In the genomic region with DNA sequence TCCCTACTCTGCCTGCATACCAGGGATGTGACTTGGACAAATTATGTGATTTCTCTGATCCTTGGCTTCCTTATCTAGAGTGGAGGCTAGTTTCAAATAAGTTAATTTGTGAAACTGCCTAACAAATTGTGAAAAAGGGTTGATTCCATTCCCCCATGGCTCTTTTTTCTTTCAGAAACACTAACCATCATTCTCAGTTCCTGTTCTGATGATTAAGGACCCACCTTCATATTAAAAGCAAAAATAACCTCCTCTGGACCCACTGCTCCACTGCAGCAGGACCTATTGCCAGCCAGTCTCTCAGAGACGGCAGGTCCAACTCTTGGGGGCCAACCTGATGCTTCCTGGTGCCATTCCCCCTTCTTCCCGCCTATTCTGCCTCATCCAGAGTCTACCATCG, we compare ENCODE assay signal across 22 cellular contexts. TPM values are rescaled to one million over a fixed set of nuclear protein-coding genes. Genes with fewer than 3 reads are reported as not detected.
DNase-seq lines count a peak whose midpoint lies in the region; FAIRE-seq and TF ChIP-seq lines count a peak whose summit lies in the region.
"Had no signal": no experiment of that assay in that cellular context is flagged by ENCODE, and none has a peak within 500 bp of the region (broad histone marks: within the 10 kb centered on the region; RNA-seq: fewer than 3 reads in every experiment).

No MANE protein-coding gene starts in this region.

- H3K27me3 Mint-ChIP-seq in astrocyte (ENCODE audit: low read depth, unreplicated experiment), result no peaks in the 10 kb centered on the region

- H3K4me2 ChIP-seq in astrocyte (ENCODE audit: low read length) (no peak overlapping the region), neuronal stem cell (ENCODE audit: insufficient read depth, low read length, poor library complexity, severe bottlenecking) (no peak overlapping the region)
- H3K4me2 ChIP-seq: A549 had no signal

- H3K14ac ChIP-seq in neuronal stem cell (ENCODE audit: low read length), result no peak overlapping the region

- no peak overlapping the region for H3K4me3 Mint-ChIP-seq in astrocyte (ENCODE audit: unreplicated experiment)
- H3K4me3 Mint-ChIP-seq: CD4-positive, alpha-beta T cell had no signal

- no peaks in the 10 kb centered on the region for H4K20me1 ChIP-seq in astrocyte (ENCODE audit: insufficient read depth, low read length)

- H3K23ac ChIP-seq in neuronal stem cell (ENCODE audit: low read depth, low read length, poor library complexity), result no peak overlapping the region

- H3K4me3 ChIP-seq in astrocyte (ENCODE audit: insufficient read depth, low read depth, low read length) (no peak overlapping the region), neuronal stem cell (ENCODE audit: low read length in 2 of 2) (no peak overlapping the region), brain microvascular endothelial cell (ENCODE audit: low read depth, low read length) (no peak overlapping the region)
- H3K4me3 ChIP-seq: A549, GM23248 had no signal

- no CpG with 5 or more reads among the region's 3 CpGs for WGBS in neuronal stem cell (ENCODE audit: extremely low coverage in 2 of 2, insufficient read length in 2 of 2, insufficient replicate concordance in 1 of 2), 2 donors

- in situ Hi-C loops in brain microvascular endothelial cell (cut with HindIII; ENCODE audit: low pct_ligation_motif_present, low sequenced_read_pairs), result no loop called here

- H3K18ac ChIP-seq in neuronal stem cell (ENCODE audit: low read length), result peak overlapping the region; percentile 67

- DNase-seq in EH (ENCODE audit: low read depth), result peak; percentile 28
- no peak for DNase-seq in GM19239 (ENCODE audit: insufficient read length, low spot score)
- no peak for DNase-seq in astrocyte (ENCODE audit: low read depth)
- DNase-seq in neuronal stem cell (ENCODE audit: low spot score), result no peak
- DNase-seq in brain microvascular endothelial cell, result no peak
- DNase-seq in NCI-H146 treated with DMSO at 0.1 percent for 48 hours (lab: John Stamatoyannopoulos, UW; ENCODE audit: unreplicated experiment), result no peak
- DNase-seq in activated CD4-positive, alpha-beta T cell treated with anti-CD3 and anti-CD28 coated beads, Interleukin-2, amount 50 U/mL, for 4 hours, result no peak
- DNase-seq: AML-193; Caco-2; CD4-positive, alpha-beta T cell; GDM1; GM23248; H7; Karpas-422; KBM-7 had no signal

- H3K36me3 Mint-ChIP-seq in astrocyte (ENCODE audit: low read depth, unreplicated experiment), result no peaks in the 10 kb centered on the region
- H3K36me3 Mint-ChIP-seq: IgD-negative memory B cell had no signal

- H2AFZ ChIP-seq in astrocyte (ENCODE audit: low read depth, low read length), result no peak overlapping the region
- no peak overlapping the region for H2AFZ ChIP-seq in neuronal stem cell (ENCODE audit: low read length)
- H2AFZ ChIP-seq: GM23248 had no signal

- H2AK5ac ChIP-seq in neuronal stem cell (ENCODE audit: low read depth, low read length), result no peak overlapping the region

- H3K79me1 ChIP-seq in neuronal stem cell (ENCODE audit: low read depth, low read length), result no peaks in the 10 kb centered on the region

- TF ChIP-seq CTCF in astrocyte (IDR thresholded peaks at IDR 0.05; ENCODE audit: insufficient read depth, low read depth, low read length) (no peak), brain microvascular endothelial cell (IDR thresholded peaks at IDR 0.05; ENCODE audit: low read depth, low read length, missing control alignments) (no peak)

- no peak overlapping the region for H2BK5ac ChIP-seq in neuronal stem cell (ENCODE audit: low read length)

- no peaks in the 10 kb centered on the region for H3K9me3 Mint-ChIP-seq in astrocyte (ENCODE audit: unreplicated experiment)
- H3K9me3 Mint-ChIP-seq: CD4-positive, alpha-beta T cell; IgD-negative memory B cell had no signal

- H3K4ac ChIP-seq in neuronal stem cell (ENCODE audit: low read length), result no peak overlapping the region

- H3K27ac ChIP-seq in astrocyte (ENCODE audit: low read depth, low read length), result no peak overlapping the region
- H3K27ac ChIP-seq in neuronal stem cell (replicated peaks; ENCODE audit: low read length), result no peak overlapping the region
- H3K27ac ChIP-seq in brain microvascular endothelial cell, result no peak overlapping the region
- H3K27ac ChIP-seq: 22Rv1, A549, C4-2B, GM23248 had no signal

- peaks cover 6% of the 10 kb centered on the region for H3K4me1 ChIP-seq in astrocyte (ENCODE audit: insufficient read depth, low read length)
- H3K4me1 ChIP-seq in neuronal stem cell (ENCODE audit: control insufficient read depth in 2 of 2, insufficient read depth in 1 of 2, low read depth in 1 of 2, low read length in 2 of 2), result peaks cover 0 to 7% of the 10 kb centered on the region in 2 donors
- H3K4me1 ChIP-seq: Caco-2 had no signal

- H2BK12ac ChIP-seq in neuronal stem cell (ENCODE audit: low read length), result no peak overlapping the region

- H4K8ac ChIP-seq in neuronal stem cell (ENCODE audit: low read depth, low read length), result no peak overlapping the region

- H3K9ac ChIP-seq in astrocyte (ENCODE audit: low read length) (no peak overlapping the region), neuronal stem cell (ENCODE audit: low read depth, low read length, poor library complexity) (no peak overlapping the region)
- H3K9ac ChIP-seq: GM23248 had no signal

- H3K36me3 ChIP-seq in astrocyte (ENCODE audit: insufficient read depth, low read length), result no peaks in the 10 kb centered on the region
- no peaks in the 10 kb centered on the region for H3K36me3 ChIP-seq in neuronal stem cell (replicated peaks in 1 of 2; ENCODE audit: control insufficient read depth in 2 of 2, insufficient read depth in 2 of 2, low read length in 2 of 2)
- H3K36me3 ChIP-seq in brain microvascular endothelial cell (replicated peaks), result no peaks in the 10 kb centered on the region

- FAIRE-seq in GM19239 (lab: Jason Lieb, UNC) (peak; percentile 68), astrocyte (lab: Jason Lieb, UNC) (peak; percentile 29)
- FAIRE-seq: A549, D721Med, GM18507, HTR-8/SVneo had no signal

- H3K27me3 ChIP-seq in astrocyte (ENCODE audit: insufficient read depth, low read length) (no peaks in the 10 kb centered on the region), neuronal stem cell (ENCODE audit: control insufficient read depth in 3 of 3, insufficient read depth in 3 of 3, low read depth in 1 of 3, low read length in 3 of 3) (no peaks in the 10 kb centered on the region), brain microvascular endothelial cell (replicated peaks) (no peaks in the 10 kb centered on the region)

- no peak overlapping the region for H2BK120ac ChIP-seq in neuronal stem cell (ENCODE audit: low read depth, low read length)

- no peaks in the 10 kb centered on the region for H3K9me3 ChIP-seq in astrocyte (ENCODE audit: insufficient read depth, low read depth, low read length)
- peaks cover 0 to 8% of the 10 kb centered on the region in 2 donors for H3K9me3 ChIP-seq in neuronal stem cell (replicated peaks in 1 of 2; ENCODE audit: control insufficient read depth in 2 of 2, insufficient read depth in 1 of 2, low read depth in 1 of 2, low read length in 2 of 2)
- H3K9me3 ChIP-seq: A549, Caco-2 had no signal

- H3K4me1 Mint-ChIP-seq in astrocyte (ENCODE audit: low read depth, unreplicated experiment), result peaks cover 39% of the 10 kb centered on the region

- H3K27ac Mint-ChIP-seq in astrocyte (ENCODE audit: unreplicated experiment), result no peak overlapping the region
- H3K27ac Mint-ChIP-seq: CD4-positive, alpha-beta T cell; IgD-negative memory B cell had no signal

- H4K91ac ChIP-seq in neuronal stem cell (ENCODE audit: low read depth, low read length, poor library complexity), result no peak overlapping the region

- no peak overlapping the region for H2BK15ac ChIP-seq in neuronal stem cell (ENCODE audit: low read length)

- H3K79me2 ChIP-seq in astrocyte (ENCODE audit: insufficient read depth, low read length), result peaks cover 8% of the 10 kb centered on the region

RNA-seq across cellular contexts. Expression of a gene that starts 4.5 kb away (rescaled TPM):
- total RNA-seq in astrocyte, result 682 and 793 TPM in 2 replicates
- 130 TPM for polyA plus RNA-seq in neuronal stem cell (2013, experiment 1 of 2)
- polyA plus RNA-seq in neuronal stem cell (2013, experiment 2 of 2), result 128 TPM
